Comparison of ENCODE assay signal across 22 cellular contexts in the genomic region with DNA sequence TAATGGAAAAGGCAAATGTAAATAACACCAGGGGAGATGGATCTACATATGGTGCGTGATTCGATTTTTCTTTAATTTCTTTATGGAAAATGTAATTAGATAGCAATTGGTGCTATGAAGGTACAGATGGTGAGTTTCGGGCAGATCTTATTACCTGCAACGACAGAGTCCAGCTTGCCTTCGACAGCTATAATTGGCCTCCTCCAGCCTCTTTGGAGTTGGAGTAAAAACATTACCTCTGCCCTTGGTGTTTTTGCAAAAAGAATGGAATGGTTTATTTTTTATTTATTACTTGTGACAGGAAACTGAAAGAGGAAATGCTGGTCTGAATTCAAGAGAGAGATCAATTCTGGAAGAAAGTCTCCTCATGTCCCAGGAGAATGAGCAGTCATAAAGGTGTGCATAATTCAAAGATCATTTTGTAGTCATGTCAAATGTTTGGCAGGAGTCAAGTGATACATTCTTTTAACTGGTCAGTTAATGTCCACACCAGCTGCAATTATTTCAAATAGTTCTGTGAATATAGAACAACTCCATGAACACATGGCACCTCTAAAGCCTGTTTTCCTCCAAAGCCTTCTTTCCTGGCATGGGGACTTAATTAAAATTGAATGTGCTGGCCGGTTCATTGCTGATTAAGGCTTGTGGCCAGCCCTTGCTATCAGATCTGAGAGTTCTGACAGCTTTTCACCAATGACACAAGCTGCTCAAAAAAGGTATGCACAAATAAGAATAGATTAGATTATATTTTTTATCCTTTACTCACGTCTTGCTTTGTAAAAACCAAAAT. TPM values are rescaled to one million over a fixed set of nuclear protein-coding genes. Genes with fewer than 3 reads are reported as not detected.
"Had no signal": no experiment of that assay in that cellular context is flagged by ENCODE, and none has a peak within 500 bp of the region (broad histone marks: within the 10 kb centered on the region; RNA-seq: fewer than 3 reads in every experiment).

No MANE protein-coding gene starts in this region.

- ATAC-seq: activated CD8-positive, alpha-beta memory T cell treated with anti-CD3 and anti-CD28 coated beads, Interleukin-2, amount 10 ng/mL, durations not matched to agents 7 days and 5 days; activated T-cell treated with anti-CD3 and anti-CD28 coated beads, Interleukin-2, amount 50 U/mL, for 4 hours; PC-3; WTC11 had no signal

- DNase-seq: activated CD4-positive, alpha-beta T cell treated with anti-CD3 and anti-CD28 coated beads for 48 hours; activated CD4-positive, alpha-beta T cell treated with anti-CD3 and anti-CD28 coated beads, Interleukin-2, amount 50 U/mL, for 48 hours; activated CD4-positive, CD25-positive, alpha-beta regulatory T cell treated with anti-CD3 and anti-CD28 coated beads, Interleukin-2, amount 50 U/mL, for 72 hours; activated CD8-positive, alpha-beta memory T cell treated with anti-CD3 and anti-CD28 coated beads, Interleukin-2, amount 10 ng/mL, durations not matched to agents 7 days and 5 days; activated gamma-delta T cell; activated naive CD4-positive, alpha-beta T cell treated with anti-CD3 and anti-CD28 coated beads for 36 hours; activated T-cell treated with anti-CD3 and anti-CD28 coated beads, Interleukin-2, amount 50 U/mL, for 4 hours; MG63; MV-4-11; NCI-H1092 treated with DMSO at 0.1 percent for 48 hours; NCI-H1417 treated with DMSO at 0.1 percent for 48 hours; NCI-H187; NCI-H2081; NCI-H2227 treated with DMSO at 0.1 percent for 48 hours; NK-92 treated with Interleukin-12 subunit alpha and Interleukin-12 subunit beta, amount 100 ng/mL, for 24 hours; PC-3; SHP77 had no signal

RNA-seq across cellular contexts. Expression of gene KCNH7, which starts 46.9 kb away (rescaled TPM):
- total RNA-seq: activated CD8-positive, alpha-beta memory T cell treated with anti-CD3 and anti-CD28 coated beads, Interleukin-2, amount 10 ng/mL, durations not matched to agents 7 days and 5 days; activated naive CD4-positive, alpha-beta T cell treated with anti-CD3 and anti-CD28 coated beads for 36 hours; activated T-cell treated with anti-CD3 and anti-CD28 coated beads, Interleukin-2, amount 50 U/mL, for 4 hours; cardiac septum; chondrocyte; NCI-H460; PC-3; SJSA1 had no signal
